Comparison of ENCODE assay signal across 8 cellular contexts in the genomic region with DNA sequence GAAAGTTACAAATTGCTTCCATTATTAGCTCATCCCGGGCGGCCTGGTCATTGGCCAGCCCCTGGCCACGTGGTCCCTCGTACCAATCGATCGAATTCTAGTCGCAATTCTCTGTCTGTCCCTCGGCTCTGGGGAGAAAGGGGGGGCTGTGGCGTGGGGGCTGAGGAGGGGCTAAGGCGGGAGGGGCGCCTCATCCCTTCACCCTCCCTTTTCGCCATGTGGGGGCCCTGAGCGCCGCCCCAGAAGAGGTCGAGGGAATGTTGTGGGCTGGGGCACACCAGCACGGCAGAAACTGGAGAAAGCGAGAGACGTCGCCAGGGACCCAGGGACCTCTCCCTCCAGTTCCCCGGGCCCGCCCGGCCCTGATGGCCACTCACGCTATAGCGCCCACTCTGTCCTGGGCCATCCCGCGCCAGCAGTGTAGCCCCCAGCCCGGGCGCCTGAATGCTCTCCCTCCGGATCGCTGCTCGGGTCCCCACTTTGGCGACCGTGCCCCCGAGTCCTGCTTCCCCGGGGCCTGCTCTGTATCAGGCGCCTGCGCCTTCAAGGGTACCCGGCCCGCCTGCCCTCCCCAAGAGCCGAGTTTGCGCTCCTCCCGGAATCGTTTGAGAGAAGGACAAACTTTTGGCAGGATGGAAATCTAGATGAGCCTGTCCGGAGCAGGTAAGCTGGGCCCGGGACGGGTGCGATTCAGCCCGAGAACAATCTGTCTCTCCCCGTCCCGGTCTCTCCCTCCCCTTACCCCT.
DNase-seq lines count a peak whose midpoint lies in the region; ATAC-seq, FAIRE-seq and TF ChIP-seq lines count a peak whose summit lies in the region.

No MANE protein-coding gene starts in this region.

- H3K4me2 ChIP-seq in skeletal muscle satellite cell (ENCODE audit: low read length): peak overlapping the region; percentile 96

- no peak overlapping the region for H3K27ac Mint-ChIP-seq in activated T-cell treated with anti-CD3 and anti-CD28 coated beads, Interleukin-2, amount 50 U/mL, for 72 hours

- no peak for TF ChIP-seq POLR2A in GM12892 (IDR thresholded peaks at IDR 0.05; ENCODE audit: low read depth, low read length)

- peak; percentile 25 for DNase-seq in GM12892 (ENCODE audit: insufficient read length)
- peak in 1 of 2 donors; percentile 7 for DNase-seq in activated T-cell treated with anti-CD3 and anti-CD28 coated beads, Interleukin-2, amount 50 U/mL, for 72 hours
- DNase-seq in NCI-H146 (lab: John Stamatoyannopoulos, UW): no peak
- DNase-seq in HK-2 (ENCODE audit: unreplicated experiment): no peak

- peaks cover 93% of the 10 kb centered on the region for H3K27me3 Mint-ChIP-seq in activated T-cell treated with anti-CD3 and anti-CD28 coated beads, Interleukin-2, amount 50 U/mL, for 72 hours (ENCODE audit: low read depth)

- peak; percentile 37 to 47 for ATAC-seq in activated T-cell treated with anti-CD3 and anti-CD28 coated beads, Interleukin-2, amount 50 U/mL, for 72 hours (replicated peaks in 1 of 2)
- ATAC-seq in GM19035 (IDR thresholded peaks at IDR 0.05; ENCODE audit: unreplicated experiment): no peak
- ATAC-seq in GM19023 (IDR thresholded peaks at IDR 0.05; ENCODE audit: unreplicated experiment): no peak

- no peak for FAIRE-seq in GM12892 (lab: Jason Lieb, UNC)

- no peaks in the 10 kb centered on the region for H3K27me3 ChIP-seq in skeletal muscle satellite cell (ENCODE audit: control insufficient read depth, insufficient read depth, low read length)

- H3K9me3 Mint-ChIP-seq in activated T-cell treated with anti-CD3 and anti-CD28 coated beads, Interleukin-2, amount 50 U/mL, for 72 hours: no peaks in the 10 kb centered on the region

- peak overlapping the region; percentile 61 for H3K4me3 Mint-ChIP-seq in activated T-cell treated with anti-CD3 and anti-CD28 coated beads, Interleukin-2, amount 50 U/mL, for 72 hours

- no peaks in the 10 kb centered on the region for H3K9me3 ChIP-seq in skeletal muscle satellite cell (replicated peaks; ENCODE audit: low read length)

- peak overlapping the region; percentile 89 for H3K9ac ChIP-seq in skeletal muscle satellite cell (ENCODE audit: low read depth, low read length)

- H3K36me3 Mint-ChIP-seq in activated T-cell treated with anti-CD3 and anti-CD28 coated beads, Interleukin-2, amount 50 U/mL, for 72 hours (ENCODE audit: insufficient read depth in 2 of 2): no peaks in the 10 kb centered on the region

- peaks cover 18% of the 10 kb centered on the region for H3K4me1 Mint-ChIP-seq in activated T-cell treated with anti-CD3 and anti-CD28 coated beads, Interleukin-2, amount 50 U/mL, for 72 hours (ENCODE audit: low read depth)

- peak overlapping the region; percentile 25 for H3K4me3 ChIP-seq in iPS-11a (ENCODE audit: low read depth, low read length)
- peak overlapping the region; percentile 78 for H3K4me3 ChIP-seq in skeletal muscle satellite cell (ENCODE audit: low read length)

- peaks cover 5% of the 10 kb centered on the region for H3K36me3 ChIP-seq in skeletal muscle satellite cell (ENCODE audit: insufficient read depth, low read length)

- peaks cover 10% of the 10 kb centered on the region for H3K4me1 ChIP-seq in skeletal muscle satellite cell (ENCODE audit: control insufficient read depth, insufficient read depth, low read length)

Comparison
In these comparisons a context has a peak if more than half of its experiments do, and no peak if none do; other contexts are left out.
1. ATAC-seq: peak in activated T-cell treated with anti-CD3 and anti-CD28 coated beads, Interleukin-2, amount 50 U/mL, for 72 hours (2 of 2); none in GM19035 (single experiment) and GM19023 (single experiment).